17 cellular contexts compared by ENCODE assay signal in genomic region chr2:241534293-241534692, GRCh38. TPM values are rescaled to one million over a fixed set of nuclear protein-coding genes. Genes with fewer than 3 reads are reported as not detected.
DNase-seq lines count a peak whose midpoint lies in the region; ATAC-seq and TF ChIP-seq lines count a peak whose summit lies in the region.
"Had no signal": no experiment of that assay in that cellular context is flagged by ENCODE, and none has a peak within 500 bp of the region (broad histone marks: within the 10 kb centered on the region; RNA-seq: fewer than 3 reads in every experiment).

No MANE protein-coding gene starts in this region.

- ATAC-seq in WTC11, result no peak
- ATAC-seq: A549 had no signal

- peaks cover 2% of the 10 kb centered on the region for H3K27me3 Mint-ChIP-seq in WTC11 (ENCODE audit: low read depth)
- peaks cover 13% of the 10 kb centered on the region for H3K27me3 Mint-ChIP-seq in endodermal cell (ENCODE audit: insufficient read depth)

- H3K79me1 ChIP-seq in neuronal stem cell (ENCODE audit: low read depth, low read length), result no peaks in the 10 kb centered on the region

- H2BK120ac ChIP-seq in neuronal stem cell (ENCODE audit: low read depth, low read length), result peak overlapping the region; percentile 72

- H3K27ac ChIP-seq in endodermal cell (ENCODE audit: low read depth, low read length) (no peak overlapping the region), neuronal stem cell (replicated peaks; ENCODE audit: low read length) (no peak overlapping the region)
- H3K27ac ChIP-seq: 22Rv1, A549, BLaER1 had no signal

- H2AK5ac ChIP-seq in neuronal stem cell (ENCODE audit: low read depth, low read length), result peak overlapping the region; percentile 56

- no peak overlapping the region for H3K4me3 Mint-ChIP-seq in WTC11
- H3K4me3 Mint-ChIP-seq in endodermal cell, result no peak overlapping the region
- H3K4me3 Mint-ChIP-seq: CD14-positive monocyte; CD4-positive, alpha-beta memory T cell; H9 had no signal

- CTCF ChIA-PET in WTC11 (lab: Charles Lee), result no interaction called here

- H3K14ac ChIP-seq in neuronal stem cell (ENCODE audit: low read length), result no peak overlapping the region

- H3K4me1 Mint-ChIP-seq in WTC11 (no peaks in the 10 kb centered on the region), endodermal cell (no peaks in the 10 kb centered on the region)
- H3K4me1 Mint-ChIP-seq: CD14-positive monocyte; CD4-positive, alpha-beta memory T cell had no signal

- H3K4ac ChIP-seq in neuronal stem cell (ENCODE audit: low read length), result no peak overlapping the region

- H2BK15ac ChIP-seq in neuronal stem cell (ENCODE audit: low read length), result no peak overlapping the region

- H3K4me1 ChIP-seq in endodermal cell (ENCODE audit: control insufficient read depth, insufficient read depth, low read length) (no peaks in the 10 kb centered on the region), neuronal stem cell (ENCODE audit: control insufficient read depth in 2 of 2, insufficient read depth in 1 of 2, low read depth in 1 of 2, low read length in 2 of 2) (peaks cover 6 to 23% of the 10 kb centered on the region in 2 donors)
- H3K4me1 ChIP-seq: A549 had no signal

- WGBS in endodermal cell (ENCODE audit: insufficient coverage in 1 of 2, insufficient read length in 1 of 2), 2 experiments, result 86 to 96% methylated on average over 6 to 7 of the region's 7 CpGs
- WGBS in neuronal stem cell (ENCODE audit: extremely low coverage in 2 of 2, insufficient read length in 2 of 2, insufficient replicate concordance in 1 of 2), 2 donors, result no CpG with 5 or more reads among the region's 7 CpGs

- peak; percentile 3 for DNase-seq in AG08396 (ENCODE audit: low spot score)
- DNase-seq in WTC11 (ENCODE audit: low spot score), result no peak
- no peak for DNase-seq in endodermal cell
- no peak for DNase-seq in neuronal stem cell (ENCODE audit: low spot score)
- DNase-seq in RKO (ENCODE audit: low spot score), result no peak
- no peak for DNase-seq in midbrain (lab: John Stamatoyannopoulos, UW)
- DNase-seq in NOMO-1 treated with dmso at 0.1 percent for 144 hours (lab: John Stamatoyannopoulos, UW; ENCODE audit: unreplicated experiment), result no peak
- DNase-seq: CD4-positive, alpha-beta memory T cell; DMS153; DMS79; GDM1; GOT3; H9 had no signal

- POLR2A ChIA-PET in WTC11 (lab: Charles Lee), result no interaction called here

- H3K9me3 Mint-ChIP-seq in WTC11 (no peaks in the 10 kb centered on the region), endodermal cell (no peaks in the 10 kb centered on the region)
- H3K9me3 Mint-ChIP-seq: CD14-positive monocyte; CD4-positive, alpha-beta memory T cell; H9 had no signal

- H3K18ac ChIP-seq in neuronal stem cell (ENCODE audit: low read length), result no peak overlapping the region

- TF ChIP-seq CTCF in WTC11 (IDR thresholded peaks at IDR 0.05) (no peak), endodermal cell (conservative IDR thresholded peaks at IDR 0.05) (no peak)

- no peaks in the 10 kb centered on the region for H3K36me3 ChIP-seq in endodermal cell (ENCODE audit: control insufficient read depth, insufficient read depth, low read length)
- H3K36me3 ChIP-seq in neuronal stem cell (replicated peaks in 1 of 2; ENCODE audit: control insufficient read depth in 2 of 2, insufficient read depth in 2 of 2, low read length in 2 of 2), result no peaks in the 10 kb centered on the region
- H3K36me3 ChIP-seq: BLaER1 had no signal

- H3K36me3 Mint-ChIP-seq in WTC11, result no peaks in the 10 kb centered on the region
- no peaks in the 10 kb centered on the region for H3K36me3 Mint-ChIP-seq in endodermal cell (ENCODE audit: low read depth)
- H3K36me3 Mint-ChIP-seq: CD14-positive monocyte; CD4-positive, alpha-beta memory T cell had no signal

- no peak overlapping the region for H4K91ac ChIP-seq in neuronal stem cell (ENCODE audit: low read depth, low read length, poor library complexity)

- H3K9ac ChIP-seq in endodermal cell (ENCODE audit: extremely low read depth, low read length, poor library complexity, severe bottlenecking) (no peak overlapping the region), neuronal stem cell (ENCODE audit: low read depth, low read length, poor library complexity) (no peak overlapping the region)
- H3K9ac ChIP-seq: BLaER1 had no signal

- H3K23ac ChIP-seq in neuronal stem cell (ENCODE audit: low read depth, low read length, poor library complexity), result no peak overlapping the region

- H3K4me3 ChIP-seq in endodermal cell (ENCODE audit: low read length) (no peak overlapping the region), neuronal stem cell (ENCODE audit: low read length in 2 of 2) (no peak overlapping the region)
- H3K4me3 ChIP-seq: A549, BLaER1 had no signal

- H2AFZ ChIP-seq in neuronal stem cell (ENCODE audit: low read length), result no peak overlapping the region

- H4K8ac ChIP-seq in neuronal stem cell (ENCODE audit: low read depth, low read length), result no peak overlapping the region

- no peak overlapping the region for H2BK5ac ChIP-seq in neuronal stem cell (ENCODE audit: low read length)

- H3K9me3 ChIP-seq in endodermal cell (ENCODE audit: control insufficient read depth, low read length) (no peaks in the 10 kb centered on the region), neuronal stem cell (replicated peaks in 1 of 2; ENCODE audit: control insufficient read depth in 2 of 2, insufficient read depth in 1 of 2, low read depth in 1 of 2, low read length in 2 of 2) (no peaks in the 10 kb centered on the region)
- H3K9me3 ChIP-seq: A549, BLaER1 had no signal

- no peak overlapping the region for H3K4me2 ChIP-seq in neuronal stem cell (ENCODE audit: insufficient read depth, low read length, poor library complexity, severe bottlenecking)
- H3K4me2 ChIP-seq: A549, BLaER1 had no signal

- no peak overlapping the region for H2BK12ac ChIP-seq in neuronal stem cell (ENCODE audit: low read length)

- H3K27ac Mint-ChIP-seq in WTC11 (peak overlapping the region; percentile 70; the same call in 1 of the 2 replicates), endodermal cell (peak overlapping the region; percentile 48)
- H3K27ac Mint-ChIP-seq: H9 had no signal

- H3K27me3 ChIP-seq in endodermal cell (ENCODE audit: control insufficient read depth, insufficient read depth, low read length, poor library complexity, severe bottlenecking), result peaks cover 4% of the 10 kb centered on the region
- H3K27me3 ChIP-seq in neuronal stem cell (ENCODE audit: control insufficient read depth in 3 of 3, insufficient read depth in 3 of 3, low read depth in 1 of 3, low read length in 3 of 3), result peaks cover 0 to 29% (median 0%) of the 10 kb centered on the region in 3 experiments
- H3K27me3 ChIP-seq: BLaER1 had no signal

TF ChIP-seq in WTC11, 78 proteins besides CTCF, POLR2A, EP300 and RAD21:
- TF ChIP-seq JUN (CRISPR knock-in tag; IDR thresholded peaks at IDR 0.05), result no peak
- no peak for TF ChIP-seq SP1 (CRISPR knock-in tag; conservative IDR thresholded peaks at IDR 0.05)
- no peak for TF ChIP-seq RORB (CRISPR knock-in tag; IDR thresholded peaks at IDR 0.05)
- TF ChIP-seq STAT6 (CRISPR knock-in tag; conservative IDR thresholded peaks at IDR 0.05; ENCODE audit: low read depth), result no peak
- TF ChIP-seq SMAD3 (CRISPR knock-in tag; IDR thresholded peaks at IDR 0.05; ENCODE audit: borderline replicate concordance), result no peak
- TF ChIP-seq E2F1 (CRISPR knock-in tag; IDR thresholded peaks at IDR 0.05), result no peak
- TF ChIP-seq ATF3 (CRISPR knock-in tag; conservative IDR thresholded peaks at IDR 0.05), result no peak
- TF ChIP-seq OVOL2 (CRISPR knock-in tag; IDR thresholded peaks at IDR 0.05; ENCODE audit: borderline replicate concordance), result no peak

RNA-seq across cellular contexts. Expression of gene BOK, which starts 24.3 kb away (rescaled TPM):
- total RNA-seq in WTC11 (2021) (35.1 to 39.4 TPM (median 37.4 TPM) in 3 replicates), endodermal cell (10 to 100 TPM; 23.4 to 24.5 TPM)
- polyA plus RNA-seq in endodermal cell (2013, experiment 1 of 2), result 14.1 TPM
- 13.7 TPM for polyA plus RNA-seq in endodermal cell (2013, experiment 2 of 2)
- 5.1 TPM for polyA plus RNA-seq in neuronal stem cell (2013, experiment 1 of 2)
- 4.7 TPM for polyA plus RNA-seq in neuronal stem cell (2013, experiment 2 of 2)
- total RNA-seq: CD4-positive, alpha-beta memory T cell had no signal
- polyA plus RNA-seq: CD4-positive, alpha-beta memory T cell had no signal

RNA-seq across cellular contexts. Expression of gene STK25, which starts 25.9 kb away (rescaled TPM):
- total RNA-seq in WTC11 (2021) (214 to 232 TPM (median 222 TPM) in 3 replicates), endodermal cell (100 to 1,000 TPM; 226 to 252 TPM)
- polyA plus RNA-seq in endodermal cell (2013, experiment 1 of 2), result 213 TPM
- polyA plus RNA-seq in endodermal cell (2013, experiment 2 of 2), result 205 TPM
- polyA plus RNA-seq in neuronal stem cell (2013, experiment 1 of 2), result 129 TPM
- 118 TPM for polyA plus RNA-seq in neuronal stem cell (2013, experiment 2 of 2)
